8 cellular contexts compared by ENCODE assay signal in the genomic region with DNA sequence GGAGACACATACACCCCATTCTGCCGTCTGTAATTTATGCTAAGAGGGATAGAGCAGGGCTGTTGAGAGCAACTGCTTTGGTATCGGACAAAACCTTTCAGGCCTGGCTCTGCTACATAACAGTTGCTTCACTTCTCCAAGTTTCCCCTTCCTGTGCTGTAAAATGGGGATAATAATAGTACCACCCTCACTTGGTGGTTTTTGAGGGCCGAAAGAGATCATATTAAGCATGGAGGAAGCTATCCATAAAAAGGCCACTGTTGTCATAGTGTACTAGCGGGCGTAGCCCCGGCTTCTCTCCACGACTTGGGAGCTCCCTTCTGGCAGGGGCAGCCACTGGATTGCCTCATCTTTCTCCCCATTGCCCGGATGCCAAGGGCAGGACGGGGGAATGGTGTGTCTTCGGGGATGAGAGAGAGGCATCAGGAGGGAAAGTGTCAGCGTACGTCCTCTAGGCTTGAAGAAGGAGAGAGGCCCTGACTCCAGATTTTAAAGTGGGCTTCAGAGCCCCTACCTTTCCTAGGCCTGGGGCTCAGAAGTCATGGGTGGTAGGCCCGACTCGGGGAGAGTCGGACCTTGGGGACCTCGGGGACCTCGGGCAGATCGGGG. TPM values are rescaled to one million over a fixed set of nuclear protein-coding genes. Genes with fewer than 3 reads are reported as not detected.
DNase-seq lines count a peak whose midpoint lies in the region; ATAC-seq, FAIRE-seq and TF ChIP-seq lines count a peak whose summit lies in the region.

No MANE protein-coding gene starts in this region.

- H3K27ac Mint-ChIP-seq in IgD-negative memory B cell (peak overlapping the region in 2 of 3 donors; percentile 51 to 91), memory B cell (peak overlapping the region; percentile 38)

- no peak for TF ChIP-seq EP300 in GM12878 (IDR thresholded peaks at IDR 0.05; ENCODE audit: borderline replicate concordance in 1 of 2, control insufficient read depth in 1 of 2, low read depth in 2 of 2, low read length in 2 of 2)

- H3K9me3 ChIP-seq in A673 (ENCODE audit: low read depth, low read length, poor library complexity, severe bottlenecking) (no peaks in the 10 kb centered on the region), GM12878 (replicated peaks; ENCODE audit: control insufficient read depth, insufficient read depth, low read length) (no peaks in the 10 kb centered on the region; the same call in 2 of the 3 replicates)

- H3K27me3 Mint-ChIP-seq in IgD-negative memory B cell: no peaks in the 10 kb centered on the region
- H3K27me3 Mint-ChIP-seq in memory B cell: no peaks in the 10 kb centered on the region

- peak overlapping the region; percentile 99 for H3K4me2 ChIP-seq in GM12878 (ENCODE audit: control insufficient read depth, insufficient read depth)

- intact Hi-C loops in A673 (cut with micrococcal nuclease; ENCODE audit: unreplicated experiment): no loop called here
- intact Hi-C loops in GM12878 (cut with micrococcal nuclease; ENCODE audit: unreplicated experiment): no loop called here

- SMC1A ChIA-PET in GM12878 (lab: Charles Lee; ENCODE audit: uncharacterized antibody, unreplicated experiment): interaction anchor here (0.5 to 2.4 kb wide), 3 partner anchors 78 to 106 kb away, joined by 3 to 9 read pairs (median 4); no protein-coding TSS in a partner anchor

- RAD21 ChIA-PET in GM12878 (lab: Charles Lee; ENCODE audit: unreplicated experiment): interaction anchor here (0.6 to 7.4 kb wide), 2 partner anchors 50 to 78 kb away, joined by 4 to 39 read pairs; no protein-coding TSS in a partner anchor

- H3K27ac ChIP-seq in A673 (ENCODE audit: low read depth, low read length, poor library complexity, severe bottlenecking) (no peak overlapping the region), GM12878 (ENCODE audit: control insufficient read depth, insufficient read depth) (no peak overlapping the region)

- TF ChIP-seq RAD21 in GM12878 (IDR thresholded peaks at IDR 0.05; ENCODE audit: insufficient read depth, low read depth, low read length): no peak

- POLR2A ChIA-PET in A673 (lab: Charles Lee; ENCODE audit: low non-redundant PET) (interaction anchor here (0.7 kb wide), 1 partner anchor 134 kb away, joined by 5 read pairs; no protein-coding TSS in a partner anchor), GM12878 (lab: Charles Lee) (interaction anchor here (1.9 to 2.8 kb wide), 2 partner anchors 17 to 72 kb away, joined by 7 to 16 read pairs; no protein-coding TSS in a partner anchor)

- H3K9ac ChIP-seq in GM12878 (ENCODE audit: control insufficient read depth, insufficient read depth, low read length): peak overlapping the region; percentile 77

- H3K4me3 Mint-ChIP-seq in IgD-negative memory B cell (peak overlapping the region; percentile 89 to 99 (median 97)), memory B cell (peak overlapping the region; percentile 93)

- no peaks in the 10 kb centered on the region for H3K27me3 ChIP-seq in A673 (replicated peaks; ENCODE audit: insufficient read depth, low read depth, low read length, poor library complexity)
- H3K27me3 ChIP-seq in GM12878 (replicated peaks in 1 of 2; ENCODE audit: control insufficient read depth in 2 of 2, insufficient read depth in 2 of 2, low read length in 1 of 2): no peaks in the 10 kb centered on the region

- TF ChIP-seq CTCF in A673 (conservative IDR thresholded peaks at IDR 0.05; ENCODE audit: low read depth, low read length) (no peak), GM12878 (IDR thresholded peaks at IDR 0.05 in 2 of 3, conservative IDR thresholded peaks at IDR 0.05 in 1 of 3; ENCODE audit: control insufficient read depth in 2 of 3, extremely low read depth in 1 of 3, insufficient read depth in 1 of 3, low read depth in 3 of 3, low read length in 3 of 3) (no peak), omental fat pad (IDR thresholded peaks at IDR 0.05) (no peak)

- CTCF ChIA-PET in A673 (lab: Charles Lee): no interaction called here
- CTCF ChIA-PET in GM12878 (lab: Yijun Ruan, JAX): interaction anchor here (0.7 to 3.7 kb wide), 4 partner anchors 17 to 429 kb away, joined by 3 to 34 read pairs (median 6); no protein-coding TSS in a partner anchor

- in situ Hi-C loops in GM12878 (cut with MboI): no loop called here

- BruUV-seq in A673 (replicated peaks; lab: Mats Ljungman, UMichigan) (no TSS peak), GM12878 (replicated peaks; lab: Mats Ljungman, UMichigan) (TSS peak; percentile 53)

- no peak for TF ChIP-seq POLR2A in GM12878 (IDR thresholded peaks at IDR 0.05; ENCODE audit: low read depth, low read length)

- H3K9me3 Mint-ChIP-seq in IgD-negative memory B cell: no peaks in the 10 kb centered on the region
- H3K9me3 Mint-ChIP-seq in memory B cell: no peaks in the 10 kb centered on the region

- H3K36me3 Mint-ChIP-seq in IgD-negative memory B cell (no peaks in the 10 kb centered on the region), memory B cell (peaks cover 2% of the 10 kb centered on the region)

- H4K20me1 ChIP-seq in GM12878 (ENCODE audit: control insufficient read depth, insufficient read depth): no peaks in the 10 kb centered on the region

- peaks cover 6% of the 10 kb centered on the region for H3K4me1 ChIP-seq in A673 (ENCODE audit: insufficient read depth, low read length, poor library complexity, severe bottlenecking)
- peaks cover 10% of the 10 kb centered on the region for H3K4me1 ChIP-seq in GM12878 (ENCODE audit: control insufficient read depth, insufficient read depth, low read length)

- ATAC-seq in GM12878: no peak
- no peak for ATAC-seq in memory B cell (ENCODE audit: low read depth)
- ATAC-seq in GM21737 (IDR thresholded peaks at IDR 0.05; ENCODE audit: unreplicated experiment): no peak
- ATAC-seq in GM21576 (IDR thresholded peaks at IDR 0.05; ENCODE audit: unreplicated experiment): no peak
- ATAC-seq in omental fat pad (ENCODE audit: low FRiP score): no peak
- no peak for ATAC-seq in esophagus mucosa

- H3K79me2 ChIP-seq in GM12878 (ENCODE audit: control insufficient read depth, insufficient read depth, low read length): peaks cover 28% of the 10 kb centered on the region

- WGBS in GM12878 (ENCODE audit: insufficient coverage, insufficient replicate concordance, low lambda C conversion rate, missing lambda C conversion rate): 24% methylated on average over 17 of the region's 18 CpGs

- peaks cover 9 to 23% (median 18%) of the 10 kb centered on the region in 3 donors for H3K4me1 Mint-ChIP-seq in IgD-negative memory B cell
- peaks cover 25% of the 10 kb centered on the region for H3K4me1 Mint-ChIP-seq in memory B cell

- no peaks in the 10 kb centered on the region for H3K36me3 ChIP-seq in A673 (ENCODE audit: insufficient read depth, low read length, poor library complexity, severe bottlenecking)
- H3K36me3 ChIP-seq in GM12878 (ENCODE audit: control insufficient read depth in 2 of 2, insufficient read depth in 2 of 2, low read length in 1 of 2): peaks cover 0 to 3% of the 10 kb centered on the region in 2 experiments; a peak in 2 of 4 replicates

- FAIRE-seq in GM12878 (lab: Jason Lieb, UNC): no peak

- H3K4me3 ChIP-seq in A673 (ENCODE audit: low read depth, low read length, poor library complexity, severe bottlenecking) (peak overlapping the region; percentile 50), GM12878 (peak overlapping the region; percentile 48; the same call in 1 of the 2 replicates)

- no peak for DNase-seq in A673 (ENCODE audit: low spot score)
- DNase-seq in GM12878 (ENCODE audit: low read depth, low spot score): no peak
- DNase-seq in memory B cell (ENCODE audit: low spot score in 2 of 2): no peak
- no peak for DNase-seq in omental fat pad (ENCODE audit: low spot score)

- H2AFZ ChIP-seq in GM12878 (ENCODE audit: control insufficient read depth, low read depth, low read length): peak overlapping the region; percentile 55

RNA-seq across cellular contexts. Expression of a gene that starts 0.6 kb away (rescaled TPM):
- total RNA-seq in A673 (2021) (6.8 and 7.4 TPM in 2 replicates), GM12878 (2014; rRNA removed) (30.1 and 34.0 TPM in 2 replicates), GM12878 (2014; rRNA removed; fragmentation: Illumina TruSeq; extraction: Trizol) (13.3 and 14.0 TPM in 2 replicates), GM12878 (2021) (23.1 and 23.4 TPM in 2 replicates), omental fat pad (10 to 100 TPM in 2 of 4 donors, 1 to 10 TPM in 1, under 1 TPM in 1; 0.95 to 75.9 (median 41.1) TPM), esophagus mucosa (25.2 TPM)
- polyA plus RNA-seq in IgD-negative memory B cell (1.5 TPM), GM12878 (2011; rRNA removed) (6.5 and 11.0 TPM in 2 replicates), GM12878 (2014; fragmentation: Illumina TruSeq; extraction: Trizol) (19.5 and 21.6 TPM in 2 replicates), GM12878 (2014; fragmentation: Nextera tagmentation; extraction: Ambion mirVana) (1 to 10 TPM in 1 of 2 experiments, under 1 TPM in 1; 0.84 to 1.9 TPM), GM12878 (2014; rRNA removed) (21.7 and 21.9 TPM in 2 replicates), GM12878 (2016; fragmentation: Nextera tagmentation; extraction: Ambion mirVana) (10 to 100 TPM; 14.3 to 16.1 TPM)
- 36.5 and 40.1 TPM in 2 replicates for total RNA-seq in GM12878 (2013; cell fraction: nucleolus; rRNA removed)
- polyA plus RNA-seq in GM12878 (2011; ENCODE audit: low read depth): 4.5 TPM
- 14.0 and 15.4 TPM in 2 replicates for polyA plus RNA-seq in GM12878 (2011; cell fraction: cytosol; rRNA removed)
- polyA plus RNA-seq in GM12878 (2011; cell fraction: nucleus; rRNA removed): 54.2 and 55.9 TPM in 2 replicates
- polyA plus RNA-seq in GM12878 (2012): 7.7 and 9.9 TPM in 2 replicates
- polyA minus RNA-seq in GM12878 (2011; rRNA and poly(A)+ RNA removed): 15.6 and 23.0 TPM in 2 replicates
- polyA minus RNA-seq in GM12878 (2011; cell fraction: cytosol; rRNA and poly(A)+ RNA removed): 6.1 and 6.7 TPM in 2 replicates
- 15.2 and 30.2 TPM in 2 replicates for polyA minus RNA-seq in GM12878 (2011; cell fraction: nucleus; rRNA and poly(A)+ RNA removed)

RNA-seq across cellular contexts. Expression of a gene that starts 52.6 kb away (rescaled TPM):
- 0.58 and 2.1 TPM in 2 replicates for total RNA-seq in A673 (2021)
- polyA plus RNA-seq in IgD-negative memory B cell: 0.16 TPM
- total RNA-seq in GM12878 (2013; cell fraction: nucleolus; rRNA removed): 1.6 and 2.2 TPM in 2 replicates
- total RNA-seq in GM12878 (2014; rRNA removed): 0.79 and 0.98 TPM in 2 replicates
- 0.46 and 0.49 TPM in 2 replicates for total RNA-seq in GM12878 (2014; rRNA removed; fragmentation: Illumina TruSeq; extraction: Trizol)
- 1.4 and 1.7 TPM in 2 replicates for total RNA-seq in GM12878 (2021)
- polyA plus RNA-seq in GM12878 (2011; ENCODE audit: low read depth): 0.72 TPM
- 0.22 and 0.37 TPM in 2 replicates for polyA plus RNA-seq in GM12878 (2011; rRNA removed)
- polyA plus RNA-seq in GM12878 (2011; cell fraction: cytosol; rRNA removed): 0.19 and 0.25 TPM in 2 replicates
- polyA plus RNA-seq in GM12878 (2011; cell fraction: nucleus; rRNA removed): 0.13 and 0.23 TPM in 2 replicates
- polyA plus RNA-seq in GM12878 (2012): 0.72 and 1.2 TPM in 2 replicates
- 0.67 and 0.75 TPM in 2 replicates for polyA plus RNA-seq in GM12878 (2014; fragmentation: Illumina TruSeq; extraction: Trizol)
- polyA plus RNA-seq in GM12878 (2014; fragmentation: Nextera tagmentation; extraction: Ambion mirVana): under 1 TPM; 0.11 to 0.26 TPM
- polyA plus RNA-seq in GM12878 (2014; rRNA removed): 0.24 and 0.77 TPM in 2 replicates
- polyA plus RNA-seq in GM12878 (2016; fragmentation: Nextera tagmentation; extraction: Ambion mirVana): under 1 TPM in 1 of 2 experiments, not detected in 1; 0.40 TPM
- polyA minus RNA-seq in GM12878 (2011; rRNA and poly(A)+ RNA removed): 0.05 and 0.44 TPM in 2 replicates
- polyA minus RNA-seq in GM12878 (2011; cell fraction: cytosol; rRNA and poly(A)+ RNA removed): not detected in 2 replicates
- polyA minus RNA-seq in GM12878 (2011; cell fraction: nucleus; rRNA and poly(A)+ RNA removed): 0.67 and 0.73 TPM in 2 replicates
- total RNA-seq in omental fat pad: 1 to 10 TPM in 1 of 4 donors, under 1 TPM in 1, not detected in 2; 0.31 to 1.3 TPM
- 16.9 TPM for total RNA-seq in esophagus mucosa
